In genomic region chr19:2015611-2015950, GRCh38 we compare ENCODE assay signal across 1 cellular context.
TF ChIP-seq lines count a peak whose summit lies in the region.

TSS of gene BTBD2 (minus strand) at chr19:2015714. CDS start at chr19:2015703, 11 bp downstream.

TF ChIP-seq in SK-N-SH treated with all-trans-retinoic acid at 6 μM for 48 hours, 23 proteins besides CTCF, POLR2A, EP300 and RAD21 (continued from another document):
- TF ChIP-seq, protein P1, sequence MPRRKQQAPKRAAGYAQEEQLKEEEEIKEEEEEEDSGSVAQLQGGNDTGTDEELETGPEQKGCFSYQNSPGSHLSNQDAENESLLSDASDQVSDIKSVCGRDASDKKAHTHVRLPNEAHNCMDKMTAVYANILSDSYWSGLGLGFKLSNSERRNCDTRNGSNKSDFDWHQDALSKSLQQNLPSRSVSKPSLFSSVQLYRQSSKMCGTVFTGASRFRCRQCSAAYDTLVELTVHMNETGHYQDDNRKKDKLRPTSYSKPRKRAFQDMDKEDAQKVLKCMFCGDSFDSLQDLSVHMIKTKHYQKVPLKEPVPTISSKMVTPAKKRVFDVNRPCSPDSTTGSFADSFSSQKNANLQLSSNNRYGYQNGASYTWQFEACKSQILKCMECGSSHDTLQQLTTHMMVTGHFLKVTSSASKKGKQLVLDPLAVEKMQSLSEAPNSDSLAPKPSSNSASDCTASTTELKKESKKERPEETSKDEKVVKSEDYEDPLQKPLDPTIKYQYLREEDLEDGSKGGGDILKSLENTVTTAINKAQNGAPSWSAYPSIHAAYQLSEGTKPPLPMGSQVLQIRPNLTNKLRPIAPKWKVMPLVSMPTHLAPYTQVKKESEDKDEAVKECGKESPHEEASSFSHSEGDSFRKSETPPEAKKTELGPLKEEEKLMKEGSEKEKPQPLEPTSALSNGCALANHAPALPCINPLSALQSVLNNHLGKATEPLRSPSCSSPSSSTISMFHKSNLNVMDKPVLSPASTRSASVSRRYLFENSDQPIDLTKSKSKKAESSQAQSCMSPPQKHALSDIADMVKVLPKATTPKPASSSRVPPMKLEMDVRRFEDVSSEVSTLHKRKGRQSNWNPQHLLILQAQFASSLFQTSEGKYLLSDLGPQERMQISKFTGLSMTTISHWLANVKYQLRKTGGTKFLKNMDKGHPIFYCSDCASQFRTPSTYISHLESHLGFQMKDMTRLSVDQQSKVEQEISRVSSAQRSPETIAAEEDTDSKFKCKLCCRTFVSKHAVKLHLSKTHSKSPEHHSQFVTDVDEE (CRISPR knock-in tag; IDR thresholded peaks at IDR 0.05): no peak
- TF ChIP-seq, protein P2, sequence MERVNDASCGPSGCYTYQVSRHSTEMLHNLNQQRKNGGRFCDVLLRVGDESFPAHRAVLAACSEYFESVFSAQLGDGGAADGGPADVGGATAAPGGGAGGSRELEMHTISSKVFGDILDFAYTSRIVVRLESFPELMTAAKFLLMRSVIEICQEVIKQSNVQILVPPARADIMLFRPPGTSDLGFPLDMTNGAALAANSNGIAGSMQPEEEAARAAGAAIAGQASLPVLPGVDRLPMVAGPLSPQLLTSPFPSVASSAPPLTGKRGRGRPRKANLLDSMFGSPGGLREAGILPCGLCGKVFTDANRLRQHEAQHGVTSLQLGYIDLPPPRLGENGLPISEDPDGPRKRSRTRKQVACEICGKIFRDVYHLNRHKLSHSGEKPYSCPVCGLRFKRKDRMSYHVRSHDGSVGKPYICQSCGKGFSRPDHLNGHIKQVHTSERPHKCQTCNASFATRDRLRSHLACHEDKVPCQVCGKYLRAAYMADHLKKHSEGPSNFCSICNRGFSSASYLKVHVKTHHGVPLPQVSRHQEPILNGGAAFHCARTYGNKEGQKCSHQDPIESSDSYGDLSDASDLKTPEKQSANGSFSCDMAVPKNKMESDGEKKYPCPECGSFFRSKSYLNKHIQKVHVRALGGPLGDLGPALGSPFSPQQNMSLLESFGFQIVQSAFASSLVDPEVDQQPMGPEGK (CRISPR knock-in tag; IDR thresholded peaks at IDR 0.05; ENCODE audit: borderline replicate concordance): no peak
- TF ChIP-seq ARNTL (CRISPR knock-in tag; IDR thresholded peaks at IDR 0.05; ENCODE audit: borderline replicate concordance, low read depth): no peak
- TF ChIP-seq ZFP30 (CRISPR knock-in tag; IDR thresholded peaks at IDR 0.05): no peak
- no peak for TF ChIP-seq OSR1 (CRISPR knock-in tag; IDR thresholded peaks at IDR 0.05)
- no peak for TF ChIP-seq ISL1 (CRISPR knock-in tag; IDR thresholded peaks at IDR 0.05)
- no peak for TF ChIP-seq GLIS3 (CRISPR knock-in tag; IDR thresholded peaks at IDR 0.05)
